17 cellular contexts compared by ENCODE assay signal in genomic region chr5:155953335-155953734, GRCh38.
DNase-seq lines count a peak whose midpoint lies in the region; ATAC-seq and TF ChIP-seq lines count a peak whose summit lies in the region.
"Had no signal": no experiment of that assay in that cellular context is flagged by ENCODE, and none has a peak within 500 bp of the region (broad histone marks: within the 10 kb centered on the region; RNA-seq: fewer than 3 reads in every experiment).

No MANE protein-coding gene starts in this region.

- H3K4me3 ChIP-seq in stomach, result no peak overlapping the region
- H3K4me3 ChIP-seq: coronary artery, K562, spleen had no signal

- no peak for TF ChIP-seq POLR2A in stomach (IDR thresholded peaks at IDR 0.05)

- no peaks in the 10 kb centered on the region for H3K9me3 ChIP-seq in stomach
- H3K9me3 ChIP-seq: spleen had no signal

- no peak overlapping the region for H3K4me3 Mint-ChIP-seq in activated CD4-positive, alpha-beta T cell treated with anti-CD3 and anti-CD28 coated beads for 36 hours
- H3K4me3 Mint-ChIP-seq in activated CD4-positive, alpha-beta T cell treated with anti-CD3 and anti-CD28 coated beads, Interleukin-2, amount 10 ng/mL, durations not matched to agents 24 days and 14 days, result no peak overlapping the region
- H3K4me3 Mint-ChIP-seq: activated T-helper 1 cell treated with anti-CD3 and anti-CD28 coated beads, Interleukin-12 subunit alpha, Interleukin-12 subunit beta, Interleukin-2, Interleukin-4 antibody, amounts not matched to agents 30 ng/mL and 10 ng/mL and 1 ng/mL, durations not matched to agents 14 hours and 24 hours and 36 hours; T-helper 17 cell had no signal

- CTCF ChIA-PET in activated CD4-positive, alpha-beta T cell treated with anti-CD3 and anti-CD28 coated beads for 36 hours (lab: Charles Lee), result no interaction called here

- H3K36me3 ChIP-seq in stomach, result no peaks in the 10 kb centered on the region
- H3K36me3 ChIP-seq: spleen had no signal

- DNase-seq in activated CD4-positive, alpha-beta T cell treated with anti-CD3 and anti-CD28 coated beads for 36 hours, result peak; percentile 18
- DNase-seq in activated CD4-positive, alpha-beta T cell treated with anti-CD3 and anti-CD28 coated beads, Interleukin-2, amount 10 ng/mL, durations not matched to agents 24 days and 14 days, result no peak
- DNase-seq in AG20443 (ENCODE audit: low spot score), result peak; percentile 13
- peak; percentile 16 for DNase-seq in RKO (ENCODE audit: low spot score)
- peak; percentile 23 for DNase-seq in kidney tubule cell (ENCODE audit: low spot score)
- DNase-seq in NCI-H146 treated with DMSO at 0.1 percent for 48 hours (lab: John Stamatoyannopoulos, UW; ENCODE audit: unreplicated experiment), result no peak
- no peak for DNase-seq in stomach
- DNase-seq in D341Med (ENCODE audit: low spot score), result no peak
- DNase-seq: C1 segment of cervical spinal cord, DMS 273 treated with DMSO at 0.1 percent for 48 hours, NCI-H187 treated with DMSO at 0.1 percent for 48 hours, spleen, T-helper 17 cell had no signal

- intact Hi-C loops in activated CD4-positive, alpha-beta T cell treated with anti-CD3 and anti-CD28 coated beads for 36 hours (cut with DNase I, micrococcal nuclease), result no loop called here
- intact Hi-C loops in activated CD4-positive, alpha-beta T cell treated with anti-CD3 and anti-CD28 coated beads, Interleukin-2, amount 10 ng/mL, durations not matched to agents 24 days and 14 days (cut with micrococcal nuclease), result no loop called here
- intact Hi-C loops in stomach (cut with DNase I; ENCODE audit: low total_unique reads), result no loop called here

- no peaks in the 10 kb centered on the region for H3K36me3 Mint-ChIP-seq in activated CD4-positive, alpha-beta T cell treated with anti-CD3 and anti-CD28 coated beads for 36 hours (ENCODE audit: low read depth)
- H3K36me3 Mint-ChIP-seq in activated CD4-positive, alpha-beta T cell treated with anti-CD3 and anti-CD28 coated beads, Interleukin-2, amount 10 ng/mL, durations not matched to agents 24 days and 14 days (ENCODE audit: low read depth), result no peaks in the 10 kb centered on the region

- H3K27ac ChIP-seq in stomach, result no peak overlapping the region
- H3K27ac ChIP-seq: coronary artery, spleen had no signal

- TF ChIP-seq EP300 in stomach (IDR thresholded peaks at IDR 0.05), result no peak

- peaks cover 6% of the 10 kb centered on the region for H3K27me3 Mint-ChIP-seq in activated CD4-positive, alpha-beta T cell treated with anti-CD3 and anti-CD28 coated beads for 36 hours
- H3K27me3 Mint-ChIP-seq in activated CD4-positive, alpha-beta T cell treated with anti-CD3 and anti-CD28 coated beads, Interleukin-2, amount 10 ng/mL, durations not matched to agents 24 days and 14 days, result peaks cover 3% of the 10 kb centered on the region

- peaks cover 4% of the 10 kb centered on the region for H3K4me1 Mint-ChIP-seq in activated CD4-positive, alpha-beta T cell treated with anti-CD3 and anti-CD28 coated beads for 36 hours
- peaks cover 1% of the 10 kb centered on the region for H3K4me1 Mint-ChIP-seq in activated CD4-positive, alpha-beta T cell treated with anti-CD3 and anti-CD28 coated beads, Interleukin-2, amount 10 ng/mL, durations not matched to agents 24 days and 14 days

- ATAC-seq in activated CD4-positive, alpha-beta T cell treated with anti-CD3 and anti-CD28 coated beads for 36 hours, result peak; percentile 61
- ATAC-seq: K562, Panc1, T-helper 17 cell had no signal

- no peaks in the 10 kb centered on the region for H3K27me3 ChIP-seq in stomach
- H3K27me3 ChIP-seq: spleen had no signal

- TF ChIP-seq CTCF in stomach (IDR thresholded peaks at IDR 0.05), result no peak

- no peak overlapping the region for H3K27ac Mint-ChIP-seq in activated CD4-positive, alpha-beta T cell treated with anti-CD3 and anti-CD28 coated beads for 36 hours
- no peak overlapping the region for H3K27ac Mint-ChIP-seq in activated CD4-positive, alpha-beta T cell treated with anti-CD3 and anti-CD28 coated beads, Interleukin-2, amount 10 ng/mL, durations not matched to agents 24 days and 14 days
- H3K27ac Mint-ChIP-seq: activated T-helper 1 cell treated with anti-CD3 and anti-CD28 coated beads, Interleukin-12 subunit alpha, Interleukin-12 subunit beta, Interleukin-2, Interleukin-4 antibody, amounts not matched to agents 30 ng/mL and 10 ng/mL and 1 ng/mL, durations not matched to agents 14 hours and 24 hours and 36 hours; T-helper 17 cell had no signal

- POLR2A ChIA-PET in activated CD4-positive, alpha-beta T cell treated with anti-CD3 and anti-CD28 coated beads for 36 hours (lab: Charles Lee), result no interaction called here

- WGBS in stomach, 5 donors, result 54 to 93% (median 68%) methylated on average over 1 of the region's 1 CpG

- H3K9me3 Mint-ChIP-seq in activated CD4-positive, alpha-beta T cell treated with anti-CD3 and anti-CD28 coated beads for 36 hours (ENCODE audit: low read depth), result no peaks in the 10 kb centered on the region
- no peaks in the 10 kb centered on the region for H3K9me3 Mint-ChIP-seq in activated CD4-positive, alpha-beta T cell treated with anti-CD3 and anti-CD28 coated beads, Interleukin-2, amount 10 ng/mL, durations not matched to agents 24 days and 14 days
- H3K9me3 Mint-ChIP-seq: activated T-helper 1 cell treated with anti-CD3 and anti-CD28 coated beads, Interleukin-12 subunit alpha, Interleukin-12 subunit beta, Interleukin-2, Interleukin-4 antibody, amounts not matched to agents 30 ng/mL and 10 ng/mL and 1 ng/mL, durations not matched to agents 14 hours and 24 hours and 36 hours had no signal

- H3K4me1 ChIP-seq in stomach, result no peaks in the 10 kb centered on the region
- H3K4me1 ChIP-seq: spleen had no signal

Comparison
In these comparisons a context has a peak if more than half of its experiments do, and no peak if none do; other contexts are left out.
1. DNase-seq: peak in activated CD4-positive, alpha-beta T cell treated with anti-CD3 and anti-CD28 coated beads for 36 hours (single experiment), AG20443 (single experiment), RKO (single experiment) and kidney tubule cell (single experiment); none in activated CD4-positive, alpha-beta T cell treated with anti-CD3 and anti-CD28 coated beads, Interleukin-2, amount 10 ng/mL, durations not matched to agents 24 days and 14 days (single experiment), NCI-H146 treated with DMSO at 0.1 percent for 48 hours (single experiment), stomach (single experiment) and D341Med (single experiment).